ENCODE assay signal across 24 cellular contexts in the genomic region with DNA sequence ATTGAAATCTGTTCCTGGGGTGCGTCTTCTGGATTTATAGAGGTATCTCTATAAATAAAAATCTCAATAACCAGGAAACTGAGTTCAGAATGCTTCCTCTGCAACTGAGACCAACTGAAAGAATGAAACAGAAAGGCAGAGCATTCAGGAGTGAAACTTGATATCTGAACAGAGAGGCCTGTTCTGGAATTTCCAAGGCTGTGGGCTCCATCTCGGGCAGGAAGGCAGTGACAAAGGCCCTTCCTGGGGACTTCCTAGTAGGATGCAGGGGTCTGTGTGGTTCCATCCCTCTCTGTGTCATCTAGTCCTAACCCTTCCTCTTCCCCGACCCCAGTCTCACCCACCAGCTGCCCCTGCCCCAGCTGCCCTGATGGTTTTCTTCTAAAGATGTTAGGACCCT. TPM values are rescaled to one million over a fixed set of nuclear protein-coding genes. Genes with fewer than 3 reads are reported as not detected.
A peak's percentile ranks its signal among the peaks of the same experiment; 100 is the strongest.
DNase-seq lines count a peak whose midpoint lies in the region; ATAC-seq, FAIRE-seq and TF ChIP-seq lines count a peak whose summit lies in the region.
"Had no signal": no experiment of that assay in that cellular context is flagged by ENCODE, and none has a peak within 500 bp of the region (broad histone marks: within the 10 kb centered on the region; RNA-seq: fewer than 3 reads in every experiment).

No MANE protein-coding gene starts in this region.

- H3K27ac Mint-ChIP-seq in MCF 10A (ENCODE audit: low read depth, unreplicated experiment): no peak overlapping the region
- H3K27ac Mint-ChIP-seq: CD8-positive, alpha-beta memory T cell had no signal

- ATAC-seq in HepG2 (no peak), right lobe of liver (peak; percentile 31 to 59 (median 40))
- ATAC-seq: Panc1 had no signal

- no peaks in the 10 kb centered on the region for H3K27me3 Mint-ChIP-seq in MCF 10A (ENCODE audit: insufficient read depth, unreplicated experiment)

- TF ChIP-seq EP300 in HepG2 (IDR thresholded peaks at IDR 0.05; ENCODE audit: low read depth in 2 of 2, low read length in 2 of 2) (no peak), HepG2 (CRISPR knock-in tag; IDR thresholded peaks at IDR 0.05; ENCODE audit: borderline replicate concordance) (no peak)

- TF ChIP-seq POLR2A in HepG2 (IDR thresholded peaks at IDR 0.05; ENCODE audit: insufficient read depth in 1 of 2, low read depth in 2 of 2, low read length in 2 of 2) (no peak), right lobe of liver (IDR thresholded peaks at IDR 0.05) (no peak)

- no peaks in the 10 kb centered on the region for H3K9me3 Mint-ChIP-seq in MCF 10A (ENCODE audit: unreplicated experiment)
- H3K9me3 Mint-ChIP-seq: CD8-positive, alpha-beta memory T cell had no signal

- WGBS in liver: 68% methylated on average over 3 of the region's 3 CpGs
- WGBS in HepG2 (ENCODE audit: low lambda C conversion rate): 3% methylated on average over 3 of the region's 3 CpGs
- 59% methylated on average over 3 of the region's 3 CpGs for WGBS in right lobe of liver (ENCODE audit: insufficient coverage, low coverage, low lambda C conversion rate, missing lambda C conversion rate)

- H3K4me1 ChIP-seq in liver (ENCODE audit: control insufficient read depth in 4 of 4, insufficient read depth in 4 of 4, low read length in 3 of 4) (peaks cover 0 to 2% (median 0%) of the 10 kb centered on the region in 4 donors), HepG2 (ENCODE audit: insufficient read depth, low read length) (peaks cover 5% of the 10 kb centered on the region), right lobe of liver (peaks cover 0 to 3% (median 1%) of the 10 kb centered on the region in 4 donors)

- H3K79me2 ChIP-seq in HepG2 (ENCODE audit: insufficient read depth, low read length): no peaks in the 10 kb centered on the region

- TF ChIP-seq RAD21 in liver (IDR thresholded peaks at IDR 0.05) (no peak), HepG2 (CRISPR knock-in tag; IDR thresholded peaks at IDR 0.05) (no peak)

- H3K36me3 Mint-ChIP-seq in MCF 10A (ENCODE audit: insufficient read depth, unreplicated experiment): no peaks in the 10 kb centered on the region
- H3K36me3 Mint-ChIP-seq: CD8-positive, alpha-beta memory T cell had no signal

- H3K4me3 Mint-ChIP-seq in MCF 10A (ENCODE audit: unreplicated experiment): no peak overlapping the region
- H3K4me3 Mint-ChIP-seq: CD8-positive, alpha-beta memory T cell had no signal

- CTCF ChIA-PET in HepG2 (lab: Yijun Ruan, JAX; ENCODE audit: low intra/inter-chr PET ratio, low total read pairs): no interaction called here
- CTCF ChIA-PET in MCF 10A (lab: Yijun Ruan, JAX): no interaction called here

- H3K9me3 ChIP-seq in liver (ENCODE audit: control insufficient read depth in 4 of 4, low read length in 3 of 4): no peaks in the 10 kb centered on the region
- no peaks in the 10 kb centered on the region for H3K9me3 ChIP-seq in HepG2 (ENCODE audit: low read length)
- no peaks in the 10 kb centered on the region for H3K9me3 ChIP-seq in right lobe of liver
- H3K9me3 ChIP-seq: SJSA1 had no signal

- no peak for DNase-seq in HepG2 (ENCODE audit: low spot score)
- peak; percentile 35 for DNase-seq in choroid plexus epithelial cell (ENCODE audit: low read depth)
- no peak for DNase-seq in right lobe of liver
- no peak for DNase-seq in H7
- DNase-seq in MCF 10A (ENCODE audit: unreplicated experiment): no peak
- no peak for DNase-seq in GM20000 (ENCODE audit: low spot score)
- DNase-seq in occipital lobe (lab: John Stamatoyannopoulos, UW): no peak
- DNase-seq: CD8-positive, alpha-beta memory T cell; DMS53; EL; HCEC 1CT; Kasumi-1; NCI-H1092 treated with DMSO at 0.1 percent for 48 hours; NCI-H2081; NCI-H2171 treated with DMSO at 0.1 percent for 48 hours; NCI-H446 treated with DMSO at 0.1 percent for 48 hours; NCI-H69 had no signal

- POLR2A ChIA-PET in HepG2 (lab: Yijun Ruan, JAX): no interaction called here
- POLR2A ChIA-PET in MCF 10A (lab: Yijun Ruan, JAX): no interaction called here

- no peak overlapping the region for H2AFZ ChIP-seq in HepG2 (ENCODE audit: low read length)

- intact Hi-C loops in HepG2 (cut with micrococcal nuclease; ENCODE audit: unreplicated experiment) (no loop called here), right lobe of liver (cut with DNase I) (loop anchor here in 1 of 2 donors (10.0 kb wide), 2 partner anchors 83 to 237 kb away; no protein-coding TSS in a partner anchor), MCF 10A (cut with micrococcal nuclease) (no loop called here)

- peaks cover 6% of the 10 kb centered on the region for H3K4me1 Mint-ChIP-seq in MCF 10A (ENCODE audit: insufficient read depth, unreplicated experiment)

- no peaks in the 10 kb centered on the region for H3K36me3 ChIP-seq in liver (ENCODE audit: control insufficient read depth in 4 of 4, insufficient read depth in 3 of 4, low read depth in 1 of 4, low read length in 3 of 4)
- no peaks in the 10 kb centered on the region for H3K36me3 ChIP-seq in HepG2 (replicated peaks in 1 of 2; ENCODE audit: control insufficient read depth in 1 of 2, insufficient read depth in 2 of 2, low read length in 2 of 2)
- H3K36me3 ChIP-seq in right lobe of liver: no peaks in the 10 kb centered on the region
- H3K36me3 ChIP-seq in H7 (replicated peaks; ENCODE audit: control insufficient read depth, insufficient read depth, low read length): no peaks in the 10 kb centered on the region
- H3K36me3 ChIP-seq: BLaER1 treated with 17β-estradiol and CSF1 and Interleukin-3, amounts not matched to agents 10 nM and 100 nM; SJSA1 had no signal

- TF ChIP-seq CTCF in liver (IDR thresholded peaks at IDR 0.05; ENCODE audit: low read depth, low read length, missing input control) (no peak), HepG2 (CRISPR knock-in tag; IDR thresholded peaks at IDR 0.05) (no peak), choroid plexus epithelial cell (conservative IDR thresholded peaks at IDR 0.05; ENCODE audit: low read depth, low read length) (no peak), right lobe of liver (IDR thresholded peaks at IDR 0.05) (no peak), MCF 10A (IDR thresholded peaks at IDR 0.05; ENCODE audit: unreplicated experiment) (no peak), GM20000 (IDR thresholded peaks at IDR 0.05; ENCODE audit: extremely low read depth, missing control alignments) (no peak)

- no peak overlapping the region for H3K4me2 ChIP-seq in HepG2 (ENCODE audit: low read depth, low read length)

- no peaks in the 10 kb centered on the region for H3K27me3 ChIP-seq in liver (ENCODE audit: control insufficient read depth in 4 of 4, insufficient read depth in 4 of 4, low read length in 3 of 4)
- H3K27me3 ChIP-seq in HepG2 (ENCODE audit: control insufficient read depth in 1 of 2, insufficient read depth in 2 of 2, low read length in 2 of 2): peaks cover 0 to 3% of the 10 kb centered on the region in 2 experiments; a peak in 2 of 5 replicates
- no peaks in the 10 kb centered on the region for H3K27me3 ChIP-seq in right lobe of liver
- no peaks in the 10 kb centered on the region for H3K27me3 ChIP-seq in H7 (ENCODE audit: control insufficient read depth, insufficient read depth, low read length)
- H3K27me3 ChIP-seq: BLaER1 treated with 17β-estradiol and CSF1 and Interleukin-3, amounts not matched to agents 10 nM and 100 nM; SJSA1 had no signal

- FAIRE-seq in HepG2 (lab: Jason Lieb, UNC): no peak
- FAIRE-seq: GM12892, GM18507, HTR-8/SVneo had no signal

- H3K27ac ChIP-seq in liver (ENCODE audit: low read depth in 1 of 2, low read length in 2 of 2) (no peak overlapping the region), HepG2 (ENCODE audit: extremely low read length, insufficient read depth, low read length) (no peak overlapping the region), right lobe of liver (no peak overlapping the region)
- H3K27ac ChIP-seq: BLaER1 treated with 17β-estradiol and CSF1 and Interleukin-3, amounts not matched to agents 10 nM and 100 nM; SJSA1 had no signal

- H3K9ac ChIP-seq in liver (ENCODE audit: low read depth in 1 of 2, low read length in 2 of 2) (no peak overlapping the region), HepG2 (ENCODE audit: insufficient read depth, low read depth, low read length) (no peak overlapping the region)
- H3K9ac ChIP-seq: BLaER1 treated with 17β-estradiol and CSF1 and Interleukin-3, amounts not matched to agents 10 nM and 100 nM had no signal

- no peak overlapping the region for H3K4me3 ChIP-seq in liver (ENCODE audit: low read depth in 1 of 3, low read length in 3 of 3)
- no peak overlapping the region for H3K4me3 ChIP-seq in HepG2 (replicated peaks in 1 of 3; ENCODE audit: insufficient read depth in 1 of 3, low read depth in 2 of 3, low read length in 3 of 3)
- H3K4me3 ChIP-seq in choroid plexus epithelial cell (ENCODE audit: low read depth, low read length): no peak overlapping the region
- no peak overlapping the region for H3K4me3 ChIP-seq in right lobe of liver
- no peak overlapping the region for H3K4me3 ChIP-seq in H7 (ENCODE audit: insufficient read depth, low read depth, low read length)
- H3K4me3 ChIP-seq: BLaER1 treated with 17β-estradiol and CSF1 and Interleukin-3, amounts not matched to agents 10 nM and 100 nM; SJSA1 had no signal

- no peaks in the 10 kb centered on the region for H4K20me1 ChIP-seq in HepG2 (ENCODE audit: insufficient read depth, low read length)
- H4K20me1 ChIP-seq: BLaER1 treated with 17β-estradiol and CSF1 and Interleukin-3, amounts not matched to agents 10 nM and 100 nM had no signal

- in situ Hi-C loops in HepG2 (cut with HindIII; ENCODE audit: extremely low pct_ligation_motif_present, low pct_unique_long_range_greater_than_20kb): loop anchor here (10.0 kb wide), 1 partner anchor 227 kb away; no protein-coding TSS in a partner anchor

- BruUV-seq in HepG2 (replicated peaks; lab: Mats Ljungman, UMichigan) (no TSS peak), MCF 10A (replicated peaks; lab: Mats Ljungman, UMichigan) (no TSS peak)

RNA-seq across cellular contexts. Expression of a gene that starts 52.0 kb away (rescaled TPM):
- 1 to 10 TPM; 1.1 to 3.2 TPM for total RNA-seq in liver
- polyA plus RNA-seq in liver: 1 to 10 TPM in 1 of 2 donors, under 1 TPM in 1; 0.77 to 1.1 TPM
- total RNA-seq in HepG2 (2016; rRNA removed; fragmentation: Illumina TruSeq; extraction: Trizol): 0.04 and 0.14 TPM in 2 replicates
- not detected in 2 replicates for total RNA-seq in HepG2 (2016; cell fraction: cytosol; rRNA removed; fragmentation: Illumina TruSeq; extraction: Trizol; ENCODE audit: low read depth)
- 0.02 and 0.03 TPM in 2 replicates for total RNA-seq in HepG2 (2016; cell fraction: insoluble cytoplasmic fraction; rRNA removed; fragmentation: Illumina TruSeq; extraction: Trizol)
- total RNA-seq in HepG2 (2016; cell fraction: membrane; rRNA removed; fragmentation: Illumina TruSeq; extraction: Trizol): 0.12 TPM in 1 of 2 replicates, not detected in the other
- 0.06 TPM in 1 of 2 replicates, not detected in the other for total RNA-seq in HepG2 (2016; cell fraction: nucleus; rRNA removed; fragmentation: Illumina TruSeq; extraction: Trizol)
- polyA plus RNA-seq in HepG2 (2011; rRNA removed): 0.05 and 0.08 TPM in 2 replicates
- 0.10 and 0.11 TPM in 2 replicates for polyA plus RNA-seq in HepG2 (2011; cell fraction: cytosol; rRNA removed)
- polyA plus RNA-seq in HepG2 (2011; cell fraction: nucleus; rRNA removed): 0.13 and 0.24 TPM in 2 replicates
- polyA plus RNA-seq in HepG2 (2012): 0.09 TPM in 1 of 2 replicates, not detected in the other
- 0.20 TPM in 1 of 2 replicates, not detected in the other for polyA plus RNA-seq in HepG2 (2016; cell fraction: cytosol; fragmentation: Illumina TruSeq; extraction: Trizol; ENCODE audit: low read depth)
- polyA plus RNA-seq in HepG2 (2016; cell fraction: insoluble cytoplasmic fraction; fragmentation: Illumina TruSeq; extraction: Trizol; ENCODE audit: low read depth): 0.08 and 0.17 TPM in 2 replicates
- polyA plus RNA-seq in HepG2 (2016; cell fraction: membrane; fragmentation: Illumina TruSeq; extraction: Trizol; ENCODE audit: low read depth): 0.02 TPM in 1 of 2 replicates, not detected in the other
- 0.09 TPM in 1 of 2 replicates, not detected in the other for polyA plus RNA-seq in HepG2 (2016; cell fraction: nucleus; fragmentation: Illumina TruSeq; extraction: Trizol; ENCODE audit: insufficient read depth, low read depth)
- polyA minus RNA-seq in HepG2 (2011; rRNA and poly(A)+ RNA removed; ENCODE audit: low replicate concordance): 0.42 TPM in 1 of 2 replicates, not detected in the other
- polyA minus RNA-seq in HepG2 (2011; cell fraction: cytosol; rRNA and poly(A)+ RNA removed): not detected in 2 replicates
- under 0.01 TPM in 2 replicates for polyA minus RNA-seq in HepG2 (2011; cell fraction: nucleus; rRNA and poly(A)+ RNA removed)
- total RNA-seq in right lobe of liver: 1 to 10 TPM; 1.4 to 3.7 (median 2.0) TPM
- total RNA-seq in H7 (2014; rRNA removed; shearing (Covaris generic)): 2.5 and 3.9 TPM in 2 replicates
- total RNA-seq in MCF 10A (2022): 0.25 and 0.26 TPM in 2 replicates
- 8.4 TPM for total RNA-seq in occipital lobe
- polyA plus RNA-seq: CD8-positive, alpha-beta memory T cell had no signal
